17 cellular contexts compared by ENCODE assay signal in the genomic region with DNA sequence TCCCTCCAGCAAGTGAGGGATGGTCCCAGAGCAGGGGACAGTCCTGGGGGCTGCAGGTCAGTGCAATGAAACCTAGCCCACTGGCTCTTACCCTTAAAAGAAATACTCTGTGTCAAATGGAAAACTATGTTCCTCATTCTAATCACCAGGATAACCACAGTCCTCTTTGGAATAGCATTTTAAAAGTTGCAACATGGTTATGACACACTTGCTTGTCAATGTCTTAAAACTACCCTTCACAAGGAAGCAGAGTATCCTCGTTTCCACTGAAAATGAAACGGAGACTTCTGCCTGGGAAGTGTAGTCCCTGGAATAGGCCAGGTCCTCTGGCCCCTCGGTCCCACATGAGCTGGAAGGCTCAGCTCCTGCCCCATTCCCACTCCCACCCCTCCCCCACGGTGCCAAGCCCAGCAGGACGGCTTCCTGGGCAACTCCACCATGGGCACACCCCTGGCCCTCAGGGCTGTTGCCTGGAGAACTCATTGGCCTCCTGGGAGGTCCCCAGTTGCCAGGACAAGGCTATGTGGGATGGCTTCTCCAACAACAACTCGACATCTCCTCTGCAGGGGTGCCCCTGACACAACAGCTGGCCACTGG. TPM values are rescaled to one million over a fixed set of nuclear protein-coding genes. Genes with fewer than 3 reads are reported as not detected.
DNase-seq lines count a peak whose midpoint lies in the region; ATAC-seq and TF ChIP-seq lines count a peak whose summit lies in the region.
"Had no signal": no experiment of that assay in that cellular context is flagged by ENCODE, and none has a peak within 500 bp of the region (broad histone marks: within the 10 kb centered on the region; RNA-seq: fewer than 3 reads in every experiment).

No MANE protein-coding gene starts in this region.

- H3K27me3 Mint-ChIP-seq in GM23338 (ENCODE audit: insufficient read depth, low read depth, poor library complexity) = no peaks in the 10 kb centered on the region

- WGBS in thyroid gland, 2 donors = 90 to 96% methylated on average over 5 of the region's 6 CpGs

- no peak overlapping the region for H3K4me3 Mint-ChIP-seq in GM23338
- H3K4me3 Mint-ChIP-seq: activated T-helper 17 cell treated with anti-CD3 and anti-CD28 coated beads, Interleukin-2, amount 50 U/mL, for 72 hours had no signal

- no peak for TF ChIP-seq POLR2A in thyroid gland (IDR thresholded peaks at IDR 0.05)

- H3K4me3 ChIP-seq in fibroblast of villous mesenchyme (ENCODE audit: low read depth, low read length) = no peak overlapping the region
- no peak overlapping the region for H3K4me3 ChIP-seq in thyroid gland (replicated peaks in 1 of 3)
- H3K4me3 ChIP-seq in GM23338 = no peak overlapping the region
- H3K4me3 ChIP-seq: ovary, suprapubic skin had no signal

- H3K4me2 ChIP-seq in GM23338 = no peak overlapping the region

- ATAC-seq in GM19463 (IDR thresholded peaks at IDR 0.05; ENCODE audit: unreplicated experiment) = no peak
- ATAC-seq in GM23338 = no peak
- ATAC-seq: activated T-helper 17 cell treated with anti-CD3 and anti-CD28 coated beads, Interleukin-2, amount 50 U/mL, for 72 hours; right cardiac atrium had no signal

- no peaks in the 10 kb centered on the region for H3K79me2 ChIP-seq in GM23338 (replicated peaks; ENCODE audit: insufficient read depth)

- no peaks in the 10 kb centered on the region for H3F3A ChIP-seq in GM23338 (replicated peaks; ENCODE audit: low read depth)

- no peaks in the 10 kb centered on the region for H3K9me2 ChIP-seq in GM23338 (ENCODE audit: insufficient read depth)

- no peaks in the 10 kb centered on the region; the same call in 2 of the 3 replicates for H3K9me3 Mint-ChIP-seq in GM23338
- H3K9me3 Mint-ChIP-seq: activated T-helper 17 cell treated with anti-CD3 and anti-CD28 coated beads, Interleukin-2, amount 50 U/mL, for 72 hours had no signal

- no peaks in the 10 kb centered on the region for H4K20me1 ChIP-seq in GM23338 (replicated peaks; ENCODE audit: insufficient read depth)

- no peaks in the 10 kb centered on the region for H3K36me3 Mint-ChIP-seq in GM23338 (ENCODE audit: low read depth)

- intact Hi-C loops in thyroid gland (cut with DNase I) = no loop called here

- H3K27me3 ChIP-seq in thyroid gland = no peaks in the 10 kb centered on the region
- no peaks in the 10 kb centered on the region for H3K27me3 ChIP-seq in GM23338 (ENCODE audit: insufficient read depth)
- H3K27me3 ChIP-seq: ovary, suprapubic skin had no signal

- H3K27ac ChIP-seq in thyroid gland (peak overlapping the region; percentile 20 to 79 (median 56)), GM23338 (ENCODE audit: low read depth) (no peak overlapping the region)
- H3K27ac ChIP-seq: ovary, suprapubic skin had no signal

- no peaks in the 10 kb centered on the region for H3K4me1 Mint-ChIP-seq in GM23338

- DNase-seq in LHCN-M2 (ENCODE audit: low read depth) = peak; percentile 50
- peak; percentile 87 for DNase-seq in amniotic epithelial cell (ENCODE audit: low read depth)
- peak; percentile 81 for DNase-seq in fibroblast of villous mesenchyme (ENCODE audit: low read depth)
- no peak for DNase-seq in thyroid gland
- DNase-seq in GM23338 (ENCODE audit: low spot score) = no peak
- DNase-seq in NCI-H2107 (lab: John Stamatoyannopoulos, UW) = no peak
- DNase-seq: activated CD4-positive, alpha-beta T cell treated with anti-CD3 and anti-CD28 coated beads for 1 hour; EL; KBM-7; NCI-H1105; NCI-H774; ovary; right cardiac atrium; stimulated activated CD4-positive, alpha-beta T cell treated with anti-CD3 and anti-CD28 coated beads, Interleukin-15, amount 100 ng/mL, for 24 hours had no signal

- H2AFZ ChIP-seq in GM23338 = no peak overlapping the region

- H3K36me3 ChIP-seq in thyroid gland (no peaks in the 10 kb centered on the region), GM23338 (ENCODE audit: insufficient read depth) (no peaks in the 10 kb centered on the region)
- H3K36me3 ChIP-seq: ovary, suprapubic skin had no signal

- TF ChIP-seq CTCF in fibroblast of villous mesenchyme (IDR thresholded peaks at IDR 0.05; ENCODE audit: insufficient read depth, low read depth, low read length) (no peak), thyroid gland (IDR thresholded peaks at IDR 0.05) (no peak), GM23338 (conservative IDR thresholded peaks at IDR 0.05; ENCODE audit: low read depth in 2 of 2) (no peak)

- H3K4me1 ChIP-seq in thyroid gland (peaks cover 32 to 59% of the 10 kb centered on the region in 2 donors), GM23338 (ENCODE audit: insufficient read depth) (no peaks in the 10 kb centered on the region)

- H3K9me3 ChIP-seq in thyroid gland = no peaks in the 10 kb centered on the region
- H3K9me3 ChIP-seq: ovary, suprapubic skin had no signal

- no peak overlapping the region for H3K27ac Mint-ChIP-seq in GM23338
- H3K27ac Mint-ChIP-seq: activated T-helper 17 cell treated with anti-CD3 and anti-CD28 coated beads, Interleukin-2, amount 50 U/mL, for 72 hours had no signal

TF ChIP-seq in GM23338, 12 proteins besides CTCF, POLR2A, EP300 and RAD21:
- no peak for TF ChIP-seq EZH2phosphoT487 (IDR thresholded peaks at IDR 0.05; ENCODE audit: unreplicated experiment)
- TF ChIP-seq ZNF114 (CRISPR knock-in tag; IDR thresholded peaks at IDR 0.05) = no peak

RNA-seq across cellular contexts. Expression of a gene that starts 38.2 kb away (rescaled TPM):
- 34.4 and 55.0 TPM in 2 replicates for total RNA-seq in LHCN-M2 (2014; rRNA removed)
- 13.2 TPM for polyA plus RNA-seq in LHCN-M2 (2012)
- 25.8 and 27.6 TPM in 2 replicates for total RNA-seq in fibroblast of villous mesenchyme
- total RNA-seq in thyroid gland = 100 to 1,000 TPM; 139 to 199 (median 156) TPM
- total RNA-seq in GM23338 (2014; rRNA removed; shearing (Covaris generic)) = 7.9 and 8.9 TPM in 2 replicates
- 2.8 and 3.2 TPM in 2 replicates for polyA plus RNA-seq in GM23338 (2016; fragmentation: Nextera tagmentation; extraction: Ambion mirVana)

Comparison
In these comparisons a context has a peak if more than half of its experiments do, and no peak if none do; other contexts are left out.
1. DNase-seq: peak in LHCN-M2 (single experiment), amniotic epithelial cell (single experiment) and fibroblast of villous mesenchyme (single experiment); none in thyroid gland (0 of 2), GM23338 (single experiment) and NCI-H2107 (single experiment).